In the genomic region with DNA sequence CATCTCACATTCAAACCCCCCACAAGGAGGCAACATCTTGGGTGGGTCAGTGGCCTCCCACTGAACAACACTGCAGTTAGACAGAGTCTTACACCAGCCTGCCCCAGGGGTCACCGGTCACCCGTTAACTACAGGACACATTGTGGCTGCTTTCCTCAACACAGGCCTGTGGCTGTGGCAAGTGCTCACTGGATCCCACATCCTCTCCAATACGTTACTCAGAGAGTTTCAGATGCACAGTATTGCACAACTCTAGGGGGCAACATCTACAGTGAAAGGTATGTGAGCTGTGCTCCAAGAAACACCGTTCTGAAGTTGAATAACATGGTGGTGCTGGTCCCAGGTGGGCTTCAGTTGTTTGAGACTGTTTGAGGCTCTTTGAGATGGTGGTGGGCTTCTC, we compare ENCODE assay signal across 2 cellular contexts.
A peak's percentile ranks its signal among the peaks of the same experiment; 100 is the strongest.
TF ChIP-seq lines count a peak whose summit lies in the region.

No MANE protein-coding gene starts in this region.

TF ChIP-seq in IMR-90, 13 proteins besides CTCF, POLR2A, EP300 and RAD21:
- TF ChIP-seq RFX5 (IDR thresholded peaks at IDR 0.05; ENCODE audit: low read depth, low read length) (no peak), NFE2L2 (IDR thresholded peaks at IDR 0.05; ENCODE audit: low read depth, low read length) (no peak), CEBPB (IDR thresholded peaks at IDR 0.05; ENCODE audit: low read depth, low read length) (peak; percentile 83), MXI1 (IDR thresholded peaks at IDR 0.05; ENCODE audit: borderline replicate concordance, low read depth, low read length) (no peak), BHLHE40 (IDR thresholded peaks at IDR 0.05; ENCODE audit: low read depth, low read length) (no peak)
- TF ChIP-seq, protein P1, sequence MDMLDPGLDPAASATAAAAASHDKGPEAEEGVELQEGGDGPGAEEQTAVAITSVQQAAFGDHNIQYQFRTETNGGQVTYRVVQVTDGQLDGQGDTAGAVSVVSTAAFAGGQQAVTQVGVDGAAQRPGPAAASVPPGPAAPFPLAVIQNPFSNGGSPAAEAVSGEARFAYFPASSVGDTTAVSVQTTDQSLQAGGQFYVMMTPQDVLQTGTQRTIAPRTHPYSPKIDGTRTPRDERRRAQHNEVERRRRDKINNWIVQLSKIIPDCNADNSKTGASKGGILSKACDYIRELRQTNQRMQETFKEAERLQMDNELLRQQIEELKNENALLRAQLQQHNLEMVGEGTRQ (IDR thresholded peaks at IDR 0.05; ENCODE audit: low read depth, low read length), result no peak

TF ChIP-seq in GM23338, 12 proteins besides CTCF, POLR2A, EP300 and RAD21:
- TF ChIP-seq EZH2 (IDR thresholded peaks at IDR 0.05; ENCODE audit: low read depth, unreplicated experiment) (no peak), POLR2AphosphoS5 (IDR thresholded peaks at IDR 0.05; ENCODE audit: low read depth) (no peak), JUNB (IDR thresholded peaks at IDR 0.05; ENCODE audit: unreplicated experiment) (no peak), ZNF331 (CRISPR knock-in tag; IDR thresholded peaks at IDR 0.05; ENCODE audit: low read depth) (no peak)
- TF ChIP-seq, protein P2, sequence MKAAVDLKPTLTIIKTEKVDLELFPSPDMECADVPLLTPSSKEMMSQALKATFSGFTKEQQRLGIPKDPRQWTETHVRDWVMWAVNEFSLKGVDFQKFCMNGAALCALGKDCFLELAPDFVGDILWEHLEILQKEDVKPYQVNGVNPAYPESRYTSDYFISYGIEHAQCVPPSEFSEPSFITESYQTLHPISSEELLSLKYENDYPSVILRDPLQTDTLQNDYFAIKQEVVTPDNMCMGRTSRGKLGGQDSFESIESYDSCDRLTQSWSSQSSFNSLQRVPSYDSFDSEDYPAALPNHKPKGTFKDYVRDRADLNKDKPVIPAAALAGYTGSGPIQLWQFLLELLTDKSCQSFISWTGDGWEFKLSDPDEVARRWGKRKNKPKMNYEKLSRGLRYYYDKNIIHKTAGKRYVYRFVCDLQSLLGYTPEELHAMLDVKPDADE (IDR thresholded peaks at IDR 0.05), result no peak
- TF ChIP-seq, protein P3, sequence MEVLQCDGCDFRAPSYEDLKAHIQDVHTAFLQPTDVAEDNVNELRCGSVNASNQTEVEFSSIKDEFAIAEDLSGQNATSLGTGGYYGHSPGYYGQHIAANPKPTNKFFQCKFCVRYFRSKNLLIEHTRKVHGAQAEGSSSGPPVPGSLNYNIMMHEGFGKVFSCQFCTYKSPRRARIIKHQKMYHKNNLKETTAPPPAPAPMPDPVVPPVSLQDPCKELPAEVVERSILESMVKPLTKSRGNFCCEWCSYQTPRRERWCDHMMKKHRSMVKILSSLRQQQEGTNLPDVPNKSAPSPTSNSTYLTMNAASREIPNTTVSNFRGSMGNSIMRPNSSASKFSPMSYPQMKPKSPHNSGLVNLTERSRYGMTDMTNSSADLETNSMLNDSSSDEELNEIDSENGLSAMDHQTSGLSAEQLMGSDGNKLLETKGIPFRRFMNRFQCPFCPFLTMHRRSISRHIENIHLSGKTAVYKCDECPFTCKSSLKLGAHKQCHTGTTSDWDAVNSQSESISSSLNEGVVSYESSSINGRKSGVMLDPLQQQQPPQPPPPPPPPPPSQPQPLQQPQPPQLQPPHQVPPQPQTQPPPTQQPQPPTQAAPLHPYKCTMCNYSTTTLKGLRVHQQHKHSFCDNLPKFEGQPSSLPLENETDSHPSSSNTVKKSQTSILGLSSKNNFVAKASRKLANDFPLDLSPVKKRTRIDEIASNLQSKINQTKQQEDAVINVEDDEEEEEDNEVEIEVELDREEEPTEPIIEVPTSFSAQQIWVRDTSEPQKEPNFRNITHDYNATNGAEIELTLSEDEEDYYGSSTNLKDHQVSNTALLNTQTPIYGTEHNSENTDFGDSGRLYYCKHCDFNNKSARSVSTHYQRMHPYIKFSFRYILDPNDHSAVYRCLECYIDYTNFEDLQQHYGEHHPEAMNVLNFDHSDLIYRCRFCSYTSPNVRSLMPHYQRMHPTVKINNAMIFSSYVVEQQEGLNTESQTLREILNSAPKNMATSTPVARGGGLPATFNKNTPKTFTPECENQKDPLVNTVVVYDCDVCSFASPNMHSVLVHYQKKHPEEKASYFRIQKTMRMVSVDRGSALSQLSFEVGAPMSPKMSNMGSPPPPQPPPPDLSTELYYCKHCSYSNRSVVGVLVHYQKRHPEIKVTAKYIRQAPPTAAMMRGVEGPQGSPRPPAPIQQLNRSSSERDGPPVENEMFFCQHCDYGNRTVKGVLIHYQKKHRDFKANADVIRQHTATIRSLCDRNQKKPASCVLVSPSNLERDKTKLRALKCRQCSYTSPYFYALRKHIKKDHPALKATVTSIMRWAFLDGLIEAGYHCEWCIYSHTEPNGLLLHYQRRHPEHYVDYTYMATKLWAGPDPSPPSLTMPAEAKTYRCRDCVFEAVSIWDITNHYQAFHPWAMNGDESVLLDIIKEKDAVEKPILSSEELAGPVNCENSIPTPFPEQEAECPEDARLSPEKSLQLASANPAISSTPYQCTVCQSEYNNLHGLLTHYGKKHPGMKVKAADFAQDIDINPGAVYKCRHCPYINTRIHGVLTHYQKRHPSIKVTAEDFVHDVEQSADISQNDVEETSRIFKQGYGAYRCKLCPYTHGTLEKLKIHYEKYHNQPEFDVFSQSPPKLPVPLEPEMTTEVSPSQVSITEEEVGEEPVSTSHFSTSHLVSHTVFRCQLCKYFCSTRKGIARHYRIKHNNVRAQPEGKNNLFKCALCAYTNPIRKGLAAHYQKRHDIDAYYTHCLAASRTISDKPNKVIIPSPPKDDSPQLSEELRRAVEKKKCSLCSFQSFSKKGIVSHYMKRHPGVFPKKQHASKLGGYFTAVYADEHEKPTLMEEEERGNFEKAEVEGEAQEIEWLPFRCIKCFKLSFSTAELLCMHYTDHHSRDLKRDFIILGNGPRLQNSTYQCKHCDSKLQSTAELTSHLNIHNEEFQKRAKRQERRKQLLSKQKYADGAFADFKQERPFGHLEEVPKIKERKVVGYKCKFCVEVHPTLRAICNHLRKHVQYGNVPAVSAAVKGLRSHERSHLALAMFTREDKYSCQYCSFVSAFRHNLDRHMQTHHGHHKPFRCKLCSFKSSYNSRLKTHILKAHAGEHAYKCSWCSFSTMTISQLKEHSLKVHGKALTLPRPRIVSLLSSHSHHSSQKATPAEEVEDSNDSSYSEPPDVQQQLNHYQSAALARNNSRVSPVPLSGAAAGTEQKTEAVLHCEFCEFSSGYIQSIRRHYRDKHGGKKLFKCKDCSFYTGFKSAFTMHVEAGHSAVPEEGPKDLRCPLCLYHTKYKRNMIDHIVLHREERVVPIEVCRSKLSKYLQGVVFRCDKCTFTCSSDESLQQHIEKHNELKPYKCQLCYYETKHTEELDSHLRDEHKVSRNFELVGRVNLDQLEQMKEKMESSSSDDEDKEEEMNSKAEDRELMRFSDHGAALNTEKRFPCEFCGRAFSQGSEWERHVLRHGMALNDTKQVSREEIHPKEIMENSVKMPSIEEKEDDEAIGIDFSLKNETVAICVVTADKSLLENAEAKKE (CRISPR knock-in tag; IDR thresholded peaks at IDR 0.05), result no peak
- TF ChIP-seq, protein P4, sequence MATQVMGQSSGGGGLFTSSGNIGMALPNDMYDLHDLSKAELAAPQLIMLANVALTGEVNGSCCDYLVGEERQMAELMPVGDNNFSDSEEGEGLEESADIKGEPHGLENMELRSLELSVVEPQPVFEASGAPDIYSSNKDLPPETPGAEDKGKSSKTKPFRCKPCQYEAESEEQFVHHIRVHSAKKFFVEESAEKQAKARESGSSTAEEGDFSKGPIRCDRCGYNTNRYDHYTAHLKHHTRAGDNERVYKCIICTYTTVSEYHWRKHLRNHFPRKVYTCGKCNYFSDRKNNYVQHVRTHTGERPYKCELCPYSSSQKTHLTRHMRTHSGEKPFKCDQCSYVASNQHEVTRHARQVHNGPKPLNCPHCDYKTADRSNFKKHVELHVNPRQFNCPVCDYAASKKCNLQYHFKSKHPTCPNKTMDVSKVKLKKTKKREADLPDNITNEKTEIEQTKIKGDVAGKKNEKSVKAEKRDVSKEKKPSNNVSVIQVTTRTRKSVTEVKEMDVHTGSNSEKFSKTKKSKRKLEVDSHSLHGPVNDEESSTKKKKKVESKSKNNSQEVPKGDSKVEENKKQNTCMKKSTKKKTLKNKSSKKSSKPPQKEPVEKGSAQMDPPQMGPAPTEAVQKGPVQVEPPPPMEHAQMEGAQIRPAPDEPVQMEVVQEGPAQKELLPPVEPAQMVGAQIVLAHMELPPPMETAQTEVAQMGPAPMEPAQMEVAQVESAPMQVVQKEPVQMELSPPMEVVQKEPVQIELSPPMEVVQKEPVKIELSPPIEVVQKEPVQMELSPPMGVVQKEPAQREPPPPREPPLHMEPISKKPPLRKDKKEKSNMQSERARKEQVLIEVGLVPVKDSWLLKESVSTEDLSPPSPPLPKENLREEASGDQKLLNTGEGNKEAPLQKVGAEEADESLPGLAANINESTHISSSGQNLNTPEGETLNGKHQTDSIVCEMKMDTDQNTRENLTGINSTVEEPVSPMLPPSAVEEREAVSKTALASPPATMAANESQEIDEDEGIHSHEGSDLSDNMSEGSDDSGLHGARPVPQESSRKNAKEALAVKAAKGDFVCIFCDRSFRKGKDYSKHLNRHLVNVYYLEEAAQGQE (IDR thresholded peaks at IDR 0.05; ENCODE audit: unreplicated experiment), result no peak
